ENCODE assay signal across 8 cellular contexts in genomic region chr17:17497065-17497844, GRCh38. TPM values are rescaled to one million over a fixed set of nuclear protein-coding genes. Genes with fewer than 3 reads are reported as not detected.
DNase-seq lines count a peak whose midpoint lies in the region; ATAC-seq, FAIRE-seq and TF ChIP-seq lines count a peak whose summit lies in the region.

No MANE protein-coding gene starts in this region.

- H3K4me3 Mint-ChIP-seq in activated CD4-positive, alpha-beta T cell treated with anti-CD3 and anti-CD28 coated beads, Interleukin-2, amount 10 ng/mL, durations not matched to agents 24 days and 14 days = peak overlapping the region; percentile 41
- H3K4me3 Mint-ChIP-seq in activated CD4-positive, alpha-beta T cell treated with anti-CD3 and anti-CD28 coated beads for 36 hours = no peak overlapping the region
- peak overlapping the region; percentile 57 to 61 (median 59) for H3K4me3 Mint-ChIP-seq in T-cell

- ATAC-seq in activated CD4-positive, alpha-beta T cell treated with anti-CD3 and anti-CD28 coated beads for 36 hours = no peak
- ATAC-seq in T-cell (replicated peaks in 1 of 4) (no peak), HG02642 (IDR thresholded peaks at IDR 0.05; ENCODE audit: poor library complexity, unreplicated experiment) (no peak), HG02870 (IDR thresholded peaks at IDR 0.05; ENCODE audit: unreplicated experiment) (no peak)

- POLR2A ChIA-PET in activated CD4-positive, alpha-beta T cell treated with anti-CD3 and anti-CD28 coated beads for 36 hours (lab: Charles Lee) = interaction anchor here (0.5 to 1.1 kb wide), 3 partner anchors 17 to 340 kb away, joined by 3 read pairs; no protein-coding TSS in a partner anchor
- POLR2A ChIA-PET in T-cell (lab: Charles Lee) = no interaction called here

- no peak for TF ChIP-seq CTCF in kidney (IDR thresholded peaks at IDR 0.05; ENCODE audit: borderline replicate concordance, extremely low read depth, insufficient read depth)
- TF ChIP-seq CTCF in testis (IDR thresholded peaks at IDR 0.05) = peak in 1 of 3 experiments; percentile 4

- H3K27me3 ChIP-seq in testis = no peaks in the 10 kb centered on the region

- H3K9me3 Mint-ChIP-seq in activated CD4-positive, alpha-beta T cell treated with anti-CD3 and anti-CD28 coated beads, Interleukin-2, amount 10 ng/mL, durations not matched to agents 24 days and 14 days = no peaks in the 10 kb centered on the region
- no peaks in the 10 kb centered on the region for H3K9me3 Mint-ChIP-seq in activated CD4-positive, alpha-beta T cell treated with anti-CD3 and anti-CD28 coated beads for 36 hours (ENCODE audit: low read depth)
- H3K9me3 Mint-ChIP-seq in T-cell = no peaks in the 10 kb centered on the region

- no peak overlapping the region for H3K27ac Mint-ChIP-seq in activated CD4-positive, alpha-beta T cell treated with anti-CD3 and anti-CD28 coated beads, Interleukin-2, amount 10 ng/mL, durations not matched to agents 24 days and 14 days
- no peak overlapping the region for H3K27ac Mint-ChIP-seq in activated CD4-positive, alpha-beta T cell treated with anti-CD3 and anti-CD28 coated beads for 36 hours
- H3K27ac Mint-ChIP-seq in T-cell = no peak overlapping the region

- DNase-seq in activated CD4-positive, alpha-beta T cell treated with anti-CD3 and anti-CD28 coated beads, Interleukin-2, amount 10 ng/mL, durations not matched to agents 24 days and 14 days = no peak
- DNase-seq in activated CD4-positive, alpha-beta T cell treated with anti-CD3 and anti-CD28 coated beads for 36 hours = no peak
- DNase-seq in T-cell (no peak), kidney (peak; percentile 57), testis (no peak), NCI-H82 treated with DMSO at 0.1 percent for 48 hours (lab: John Stamatoyannopoulos, UW; ENCODE audit: unreplicated experiment) (no peak)

- WGBS in testis, 2 donors = 28 to 33% methylated on average over 13 to 18 of the region's 19 CpGs

- intact Hi-C loops in activated CD4-positive, alpha-beta T cell treated with anti-CD3 and anti-CD28 coated beads, Interleukin-2, amount 10 ng/mL, durations not matched to agents 24 days and 14 days (cut with micrococcal nuclease) = loop anchor here (1.0 to 10.0 kb wide), 7 partner anchors 70 to 538 kb away; partner anchors contain the start of genes ATPAF2, GID4 and PEMT
- intact Hi-C loops in activated CD4-positive, alpha-beta T cell treated with anti-CD3 and anti-CD28 coated beads for 36 hours (cut with DNase I, micrococcal nuclease) = loop anchor here in 1 of 2 experiments (1.0 to 2.0 kb wide), 3 partner anchors 94 to 144 kb away; partner anchors contain the start of gene PEMT
- intact Hi-C loops in kidney (cut with DNase I) (no loop called here), testis (cut with DNase I; ENCODE audit: low total_unique reads) (loop anchor here (10.0 kb wide), 1 partner anchor 68 kb away; no protein-coding TSS in a partner anchor)

- no peak overlapping the region for H3K4me3 ChIP-seq in kidney (ENCODE audit: low read length in 2 of 2)
- peak overlapping the region; percentile 73 to 79 for H3K4me3 ChIP-seq in testis

- H3K4me1 ChIP-seq in kidney (ENCODE audit: control insufficient read depth in 1 of 2, insufficient read depth in 1 of 2, low read depth in 1 of 2, low read length in 2 of 2) (peaks cover 0 to 9% of the 10 kb centered on the region in 2 donors), testis (peaks cover 6% of the 10 kb centered on the region)

- peak overlapping the region in 1 of 2 donors; percentile 87 for H3K27ac ChIP-seq in kidney (ENCODE audit: low read depth in 2 of 2, low read length in 2 of 2)
- peak overlapping the region; percentile 66 to 84 for H3K27ac ChIP-seq in testis

- H3K36me3 Mint-ChIP-seq in activated CD4-positive, alpha-beta T cell treated with anti-CD3 and anti-CD28 coated beads, Interleukin-2, amount 10 ng/mL, durations not matched to agents 24 days and 14 days (ENCODE audit: low read depth) = peaks cover 13% of the 10 kb centered on the region
- peaks cover 4% of the 10 kb centered on the region for H3K36me3 Mint-ChIP-seq in activated CD4-positive, alpha-beta T cell treated with anti-CD3 and anti-CD28 coated beads for 36 hours (ENCODE audit: low read depth)
- H3K36me3 Mint-ChIP-seq in T-cell = peaks cover 5% of the 10 kb centered on the region

- TF ChIP-seq POLR2A in testis (IDR thresholded peaks at IDR 0.05) = no peak

- CTCF ChIA-PET in activated CD4-positive, alpha-beta T cell treated with anti-CD3 and anti-CD28 coated beads for 36 hours (lab: Charles Lee) = interaction anchor here (0.6 to 3.1 kb wide), 29 partner anchors 9 to 390 kb away, joined by 3 to 39 read pairs (median 4); partner anchors contain the start of genes MED9 and PEMT
- CTCF ChIA-PET in T-cell (lab: Charles Lee) = interaction anchor here (0.6 to 2.5 kb wide), 8 partner anchors 25 to 552 kb away, joined by 3 to 18 read pairs (median 5); no protein-coding TSS in a partner anchor

- no peak overlapping the region for H3K9ac ChIP-seq in kidney (ENCODE audit: low read length in 2 of 2)

- FAIRE-seq in kidney (lab: Jason Lieb, UNC) = no peak

- H3K36me3 ChIP-seq in kidney (ENCODE audit: control insufficient read depth in 1 of 2, insufficient read depth in 2 of 2, low read length in 2 of 2) (peaks cover 0 to 3% of the 10 kb centered on the region in 2 donors), testis (ENCODE audit: low read depth, missing control alignments) (no peaks in the 10 kb centered on the region)

- H3K4me1 Mint-ChIP-seq in activated CD4-positive, alpha-beta T cell treated with anti-CD3 and anti-CD28 coated beads, Interleukin-2, amount 10 ng/mL, durations not matched to agents 24 days and 14 days = peaks cover 11% of the 10 kb centered on the region
- peaks cover 11% of the 10 kb centered on the region for H3K4me1 Mint-ChIP-seq in activated CD4-positive, alpha-beta T cell treated with anti-CD3 and anti-CD28 coated beads for 36 hours
- H3K4me1 Mint-ChIP-seq in T-cell = peaks cover 6 to 16% (median 12%) of the 10 kb centered on the region in 3 donors

- H3K27me3 Mint-ChIP-seq in activated CD4-positive, alpha-beta T cell treated with anti-CD3 and anti-CD28 coated beads, Interleukin-2, amount 10 ng/mL, durations not matched to agents 24 days and 14 days = peaks cover 21% of the 10 kb centered on the region
- peaks cover 9% of the 10 kb centered on the region for H3K27me3 Mint-ChIP-seq in activated CD4-positive, alpha-beta T cell treated with anti-CD3 and anti-CD28 coated beads for 36 hours
- H3K27me3 Mint-ChIP-seq in T-cell = peaks cover 5 to 7% of the 10 kb centered on the region in 2 donors

- no peaks in the 10 kb centered on the region for H3K9me3 ChIP-seq in kidney (ENCODE audit: control insufficient read depth in 1 of 2, low read length in 2 of 2)
- no peaks in the 10 kb centered on the region for H3K9me3 ChIP-seq in testis

RNA-seq across cellular contexts. Expression of gene RASD1, which starts 1.1 kb away (rescaled TPM):
- 6.6 and 7.5 TPM in 2 replicates for total RNA-seq in activated CD4-positive, alpha-beta T cell treated with anti-CD3 and anti-CD28 coated beads, Interleukin-2, amount 10 ng/mL, durations not matched to agents 24 days and 14 days
- total RNA-seq in activated CD4-positive, alpha-beta T cell treated with anti-CD3 and anti-CD28 coated beads for 36 hours = under 1 TPM; 0.18 to 0.21 TPM
- total RNA-seq in T-cell = 1 to 10 TPM in 4 of 5 donors, under 1 TPM in 1; 0.70 to 2.9 (median 2.0) TPM
- total RNA-seq in kidney = 147 TPM
- polyA plus RNA-seq in kidney (ENCODE audit: insufficient read depth, low read depth, low replicate concordance) = 103 TPM
- total RNA-seq in testis = 100 to 1,000 TPM in 1 of 2 donors, 10 to 100 TPM in 1; 99.7 to 129 TPM
- polyA plus RNA-seq in testis (ENCODE audit: insufficient read depth, low read depth, low replicate concordance) = 50.1 TPM

RNA-seq across cellular contexts. Expression of gene MED9, which starts 20.5 kb away (rescaled TPM):
- total RNA-seq in activated CD4-positive, alpha-beta T cell treated with anti-CD3 and anti-CD28 coated beads, Interleukin-2, amount 10 ng/mL, durations not matched to agents 24 days and 14 days = 14.4 and 15.3 TPM in 2 replicates
- total RNA-seq in activated CD4-positive, alpha-beta T cell treated with anti-CD3 and anti-CD28 coated beads for 36 hours = 10 to 100 TPM; 12.2 to 14.3 TPM
- total RNA-seq in T-cell (10 to 100 TPM; 16.6 to 20.3 (median 19.1) TPM), kidney (20.8 TPM), testis (10 to 100 TPM; 35.9 to 42.6 TPM)
- polyA plus RNA-seq in kidney (ENCODE audit: insufficient read depth, low read depth, low replicate concordance) (24.5 TPM), testis (ENCODE audit: insufficient read depth, low read depth, low replicate concordance) (18.8 TPM)

Comparison
In these comparisons a context has a peak if more than half of its experiments do, and no peak if none do; other contexts are left out.
1. H3K4me3 ChIP-seq: peak in testis (2 of 2); none in kidney (0 of 2).
2. RNA of gene RASD1, which starts 1.1 kb away (total RNA-seq): 147 TPM in kidney (single experiment) and 99.7 to 129 TPM in testis; 6.6 to 7.5 TPM in activated CD4-positive, alpha-beta T cell treated with anti-CD3 and anti-CD28 coated beads, Interleukin-2, amount 10 ng/mL, durations not matched to agents 24 days and 14 days, 0.70 to 2.9 TPM in T-cell and 0.18 to 0.21 TPM in activated CD4-positive, alpha-beta T cell treated with anti-CD3 and anti-CD28 coated beads for 36 hours; every median in the first group is over 10 times any median in the second.